ENCODE assay signal across 1 cellular context in genomic region chr2:70978388-70979357, GRCh38.
TF ChIP-seq lines count a peak whose summit lies in the region.

Gene ANKRD53 (plus strand): TSS chr2:70978630. CDS start chr2:70978646, 16 bp downstream.

TF ChIP-seq in H1, 55 proteins besides CTCF, POLR2A, EP300 and RAD21 (continued from another document):
- peak; percentile 99 for TF ChIP-seq KDM4A (IDR thresholded peaks at IDR 0.05; ENCODE audit: low read depth, low read length, severe bottlenecking)
- peak; percentile 23; the same call in 1 of the 2 replicates for TF ChIP-seq TBP (IDR thresholded peaks at IDR 0.05; ENCODE audit: low read depth, low read length)
- TF ChIP-seq, protein P1, sequence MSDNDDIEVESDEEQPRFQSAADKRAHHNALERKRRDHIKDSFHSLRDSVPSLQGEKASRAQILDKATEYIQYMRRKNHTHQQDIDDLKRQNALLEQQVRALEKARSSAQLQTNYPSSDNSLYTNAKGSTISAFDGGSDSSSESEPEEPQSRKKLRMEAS (IDR thresholded peaks at IDR 0.05): 0 out of 2 replicates have a peak, but pooled peaks have one; percentile 16
- TF ChIP-seq MAFK (IDR thresholded peaks at IDR 0.05; ENCODE audit: low read depth, low read length): no peak
- no peak for TF ChIP-seq SUZ12 (IDR thresholded peaks at IDR 0.05; ENCODE audit: low read length)
